ENCODE assay signal across 8 cellular contexts in genomic region chr9:79026311-79026710, GRCh38.
DNase-seq lines count a peak whose midpoint lies in the region; ATAC-seq and TF ChIP-seq lines count a peak whose summit lies in the region.

No MANE protein-coding gene starts in this region.

- H3K4me3 ChIP-seq in RWPE2 (ENCODE audit: severe bottlenecking), result no peak overlapping the region

- intact Hi-C loops in left ventricle myocardium superior (cut with micrococcal nuclease), result no loop called here

- peak; percentile 6 to 26 for DNase-seq in NCI-H526 (lab: John Stamatoyannopoulos, UW)
- DNase-seq in NCI-H526 treated with DMSO at 0.1 percent for 48 hours (lab: John Stamatoyannopoulos, UW), result no peak
- peak; percentile 80 for DNase-seq in RWPE2 (ENCODE audit: low spot score)
- peak; percentile 51 for DNase-seq in superior temporal gyrus (ENCODE audit: extremely low spot score)
- DNase-seq in ACHN, result no peak
- DNase-seq in T-helper 1 cell, result no peak
- no peak for DNase-seq in left ventricle myocardium superior

- peaks cover 54% of the 10 kb centered on the region for H3K4me1 ChIP-seq in RWPE2 (ENCODE audit: insufficient read depth, poor library complexity, severe bottlenecking)

- in situ Hi-C loops in ACHN (cut with HindIII; ENCODE audit: low pct_ligation_motif_present, low pct_unique_long_range_greater_than_20kb, low sequenced_read_pairs), result no loop called here

- no peaks in the 10 kb centered on the region for H3K27me3 ChIP-seq in RWPE2 (ENCODE audit: insufficient read depth, poor library complexity, severe bottlenecking)

- peak overlapping the region; percentile 97 for H3K27ac ChIP-seq in RWPE2 (ENCODE audit: poor library complexity, severe bottlenecking)

- no peaks in the 10 kb centered on the region for H3K9me3 ChIP-seq in RWPE2 (ENCODE audit: severe bottlenecking)

- peak; percentile 65 for ATAC-seq in HG03457 (IDR thresholded peaks at IDR 0.05; ENCODE audit: unreplicated experiment)
- ATAC-seq in RWPE2 (ENCODE audit: low read depth), result peak; percentile 75
- no peak for ATAC-seq in left ventricle myocardium superior

- no peaks in the 10 kb centered on the region for H3K36me3 ChIP-seq in RWPE2 (ENCODE audit: low read depth)

- no peak for TF ChIP-seq CTCF in RWPE2 (IDR thresholded peaks at IDR 0.05; ENCODE audit: poor library complexity, severe bottlenecking)

Comparison
In these comparisons a context has a peak if more than half of its experiments do, and no peak if none do; other contexts are left out.
1. DNase-seq: peak in NCI-H526 (2 of 2), RWPE2 (single experiment) and superior temporal gyrus (single experiment); none in NCI-H526 treated with DMSO at 0.1 percent for 48 hours (single experiment), ACHN (single experiment), T-helper 1 cell (0 of 5) and left ventricle myocardium superior (single experiment).